Comparison of ENCODE assay signal across 7 cellular contexts in the genomic region with DNA sequence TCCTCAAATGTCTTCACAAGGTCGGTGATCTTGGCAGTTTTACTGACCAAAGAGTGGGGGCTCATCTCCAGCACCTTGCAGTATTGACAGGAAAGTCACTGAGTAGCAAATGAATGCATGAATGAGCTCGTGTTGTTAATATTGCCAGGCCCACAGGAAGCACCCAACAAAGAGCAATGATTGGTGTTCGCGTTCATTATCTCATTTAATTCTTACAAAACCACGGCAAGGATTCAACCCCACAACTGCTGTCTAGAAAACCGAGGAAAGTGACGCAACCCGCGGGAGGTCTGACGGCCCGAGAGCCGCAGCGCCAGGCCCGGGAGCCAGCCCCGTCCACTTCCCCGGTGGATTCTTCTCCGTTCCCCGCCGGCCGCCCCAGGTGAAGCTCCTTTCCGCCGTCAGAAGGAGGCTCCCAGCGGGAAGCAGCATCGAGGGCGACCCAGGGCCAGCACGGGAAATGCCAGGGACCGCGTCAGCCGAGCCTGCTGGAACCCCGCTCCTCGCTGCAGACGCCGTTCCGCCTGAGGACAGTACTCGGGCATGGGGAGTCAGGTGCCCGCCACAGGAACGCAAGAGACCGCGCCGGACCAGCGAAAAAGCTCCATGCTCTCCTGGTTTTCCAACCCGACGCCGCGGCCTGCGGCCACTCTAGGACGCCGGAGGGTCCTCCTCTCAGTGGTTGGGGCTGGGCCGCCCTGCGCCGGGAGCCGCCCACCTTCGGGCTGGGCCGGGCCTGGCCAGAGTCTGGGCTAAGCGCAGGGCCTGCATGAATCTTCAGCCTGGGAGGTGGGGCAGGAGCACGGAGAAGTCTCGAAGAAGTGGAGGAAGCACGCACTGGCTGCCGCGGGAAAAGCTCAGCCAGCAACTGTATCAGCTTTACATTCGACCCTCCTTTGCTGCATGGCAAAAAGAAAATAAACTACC. TPM values are rescaled to one million over a fixed set of nuclear protein-coding genes. Genes with fewer than 3 reads are reported as not detected.
DNase-seq lines count a peak whose midpoint lies in the region; ATAC-seq and TF ChIP-seq lines count a peak whose summit lies in the region.

No MANE protein-coding gene starts in this region.

- TF ChIP-seq POLR2A in prostate gland (IDR thresholded peaks at IDR 0.05), result peak; percentile 79

- peak; percentile 89 for ATAC-seq in GM18498 (IDR thresholded peaks at IDR 0.05; ENCODE audit: unreplicated experiment)
- peak; percentile 91 for ATAC-seq in HG02798 (IDR thresholded peaks at IDR 0.05; ENCODE audit: poor library complexity, unreplicated experiment)
- peak; percentile 81 for ATAC-seq in T-helper 17 cell
- peak; percentile 100 for ATAC-seq in right cardiac atrium

- H3K27ac ChIP-seq in right cardiac atrium (ENCODE audit: low read length), result peak overlapping the region; percentile 82
- H3K27ac ChIP-seq in prostate gland, result peak overlapping the region; percentile 86

- intact Hi-C loops in right cardiac atrium (cut with DNase I), result no loop called here
- intact Hi-C loops in prostate gland (cut with DNase I), result loop anchor here (2.0 to 10.0 kb wide), 2 partner anchors 19 to 337 kb away; a partner anchor contains a TSS

- peaks cover 22% of the 10 kb centered on the region for H3K4me1 Mint-ChIP-seq in T-helper 17 cell

- DNase-seq in NCI-H146 (lab: John Stamatoyannopoulos, UW) (peak; percentile 61), T-helper 17 cell (peak; percentile 24 to 30 (median 30)), astrocyte of the hippocampus (ENCODE audit: low read depth, low spot score) (peak; percentile 97), right cardiac atrium (peak; percentile 93 to 96 (median 96)), prostate gland (ENCODE audit: low spot score) (peak; percentile 89)

- no peaks in the 10 kb centered on the region for H3K36me3 ChIP-seq in prostate gland

- H3K27me3 ChIP-seq in right cardiac atrium (ENCODE audit: control insufficient read depth, insufficient read depth) (no peaks in the 10 kb centered on the region), prostate gland (replicated peaks; ENCODE audit: insufficient read depth) (no peaks in the 10 kb centered on the region)

- peak overlapping the region; percentile 81 for H3K27ac Mint-ChIP-seq in T-helper 17 cell

- H3K27me3 Mint-ChIP-seq in T-helper 17 cell, result peaks cover 28% of the 10 kb centered on the region

- peak in 1 of 4 experiments; percentile 11 for TF ChIP-seq CTCF in prostate gland (IDR thresholded peaks at IDR 0.05)

- H3K4me3 Mint-ChIP-seq in T-helper 17 cell, result peak overlapping the region; percentile 92

- under 1% methylated on average over 61 of the region's 61 CpGs for WGBS in right cardiac atrium
- under 1% methylated on average over 58 of the region's 61 CpGs for WGBS in prostate gland

- H3K4me1 ChIP-seq in right cardiac atrium (ENCODE audit: control insufficient read depth, insufficient read depth, low read length) (no peaks in the 10 kb centered on the region), prostate gland (replicated peaks) (no peaks in the 10 kb centered on the region)

- H3K4me3 ChIP-seq in right cardiac atrium (ENCODE audit: low read length), result peak overlapping the region; percentile 57
- H3K4me3 ChIP-seq in prostate gland, result peak overlapping the region; percentile 61 to 64

- H3K9me3 ChIP-seq in T-helper 17 cell (ENCODE audit: control insufficient read depth, low read length, poor library complexity, severe bottlenecking) (no peaks in the 10 kb centered on the region), right cardiac atrium (ENCODE audit: control insufficient read depth, low read length) (no peaks in the 10 kb centered on the region), prostate gland (no peaks in the 10 kb centered on the region)

- H3K36me3 Mint-ChIP-seq in T-helper 17 cell (ENCODE audit: low read depth), result peaks cover 2% of the 10 kb centered on the region

RNA-seq across cellular contexts. Expression of a gene that starts 19.8 kb away (rescaled TPM):
- total RNA-seq in T-helper 17 cell, result 10 to 100 TPM in 1 of 2 donors, 1 to 10 TPM in 1; 9.8 to 15.1 TPM
- 10 to 100 TPM; 17.6 to 29.4 (median 19.4) TPM for total RNA-seq in right cardiac atrium
- polyA plus RNA-seq in right cardiac atrium, result 1.7 TPM
- total RNA-seq in prostate gland, result 10 to 100 TPM in 1 of 2 donors, 1 to 10 TPM in 1; 9.1 to 36.0 TPM

Comparison
In these comparisons a context has a peak if more than half of its experiments do, and no peak if none do; other contexts are left out.
1. Peak in every context shown above with its lines: DNase-seq, ATAC-seq, H3K4me3 ChIP-seq and H3K27ac ChIP-seq.
2. DNase-seq: peak in every context shown above with its lines; median percentile 97 in astrocyte of the hippocampus; 96 in right cardiac atrium; 89 in prostate gland; 61 in NCI-H146; 30 in T-helper 17 cell.